1 cellular context compared by ENCODE assay signal in the genomic region with DNA sequence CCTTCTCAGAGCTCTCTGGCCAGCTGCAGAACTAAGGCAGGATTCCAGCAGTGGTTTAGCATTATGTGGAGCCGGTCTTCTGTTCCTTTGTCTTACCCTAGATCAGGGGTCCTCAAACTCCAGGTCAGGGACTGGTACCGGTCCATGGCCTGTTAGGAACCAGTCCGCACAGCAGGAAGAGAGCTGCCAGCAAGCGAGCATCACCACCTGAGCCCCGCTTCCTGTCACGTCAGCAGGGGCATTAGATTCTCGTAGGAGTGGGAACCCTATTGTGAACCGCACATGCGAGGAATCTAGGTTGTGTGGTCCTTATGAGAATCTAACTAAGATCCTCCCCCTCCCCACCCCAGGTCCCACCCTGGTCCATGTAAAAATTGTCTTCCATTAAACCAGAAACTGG.
TF ChIP-seq lines count a peak whose summit lies in the region.

No MANE protein-coding gene starts in this region.

TF ChIP-seq in H1, 55 proteins besides CTCF, POLR2A, EP300 and RAD21:
- no peak for TF ChIP-seq CTBP2 (IDR thresholded peaks at IDR 0.05; ENCODE audit: borderline replicate concordance, insufficient read depth, insufficient read length, low read length)
- TF ChIP-seq SIRT6 (IDR thresholded peaks at IDR 0.05; ENCODE audit: low read length) = no peak
- TF ChIP-seq CBX5 (IDR thresholded peaks at IDR 0.05; ENCODE audit: low read depth, low read length) = no peak
- no peak for TF ChIP-seq TBP (IDR thresholded peaks at IDR 0.05; ENCODE audit: low read depth, low read length)
- no peak for TF ChIP-seq CBX8 (IDR thresholded peaks at IDR 0.05; ENCODE audit: borderline replicate concordance, low read depth, low read length)
- no peak for TF ChIP-seq SP2 (IDR thresholded peaks at IDR 0.05; ENCODE audit: low read length)
- TF ChIP-seq HDAC2 (IDR thresholded peaks at IDR 0.05; ENCODE audit: borderline replicate concordance in 1 of 2, low read depth in 2 of 2, low read length in 2 of 2) = no peak
- TF ChIP-seq SIN3A (conservative IDR thresholded peaks at IDR 0.05 in 1 of 2, IDR thresholded peaks at IDR 0.05 in 1 of 2; ENCODE audit: low read depth in 1 of 2, low read length in 2 of 2) = no peak
- TF ChIP-seq JUN (IDR thresholded peaks at IDR 0.05; ENCODE audit: low read depth, low read length) = no peak
